In genomic region chr13:37747071-37747612, GRCh38 we compare ENCODE assay signal across 10 cellular contexts.
DNase-seq lines count a peak whose midpoint lies in the region; ATAC-seq and TF ChIP-seq lines count a peak whose summit lies in the region.
"Had no signal": no experiment of that assay in that cellular context is flagged by ENCODE, and none has a peak within 500 bp of the region (broad histone marks: within the 10 kb centered on the region; RNA-seq: fewer than 3 reads in every experiment).

No MANE protein-coding gene starts in this region.

- H3K36me3 Mint-ChIP-seq in natural killer cell treated with Interleukin-12 subunit alpha and Interleukin-12 subunit beta and Interleukin-15 and Interleukin-18, amount 100 ng/mL, for 72 hours: no peaks in the 10 kb centered on the region

- H3K27me3 Mint-ChIP-seq in natural killer cell treated with Interleukin-12 subunit alpha and Interleukin-12 subunit beta and Interleukin-15 and Interleukin-18, amount 100 ng/mL, for 72 hours: no peaks in the 10 kb centered on the region

- TF ChIP-seq CTCF in brain microvascular endothelial cell (IDR thresholded peaks at IDR 0.05; ENCODE audit: low read depth, low read length, missing control alignments): no peak

- H3K27me3 ChIP-seq in brain microvascular endothelial cell (replicated peaks): no peaks in the 10 kb centered on the region

- H3K4me3 ChIP-seq in brain microvascular endothelial cell (ENCODE audit: low read depth, low read length): no peak overlapping the region
- H3K4me3 ChIP-seq: dorsolateral prefrontal cortex had no signal

- H3K27ac ChIP-seq in brain microvascular endothelial cell: peak overlapping the region; percentile 81
- H3K27ac ChIP-seq: dorsolateral prefrontal cortex had no signal

- no peaks in the 10 kb centered on the region for H3K4me1 Mint-ChIP-seq in natural killer cell treated with Interleukin-12 subunit alpha and Interleukin-12 subunit beta and Interleukin-15 and Interleukin-18, amount 100 ng/mL, for 72 hours (ENCODE audit: low read depth in 2 of 2)

- in situ Hi-C loops in brain microvascular endothelial cell (cut with HindIII; ENCODE audit: low pct_ligation_motif_present, low sequenced_read_pairs): no loop called here

- peaks cover 13% of the 10 kb centered on the region for H3K36me3 ChIP-seq in brain microvascular endothelial cell (replicated peaks)

- peaks cover 10% of the 10 kb centered on the region for H3K9me3 Mint-ChIP-seq in natural killer cell treated with Interleukin-12 subunit alpha and Interleukin-12 subunit beta and Interleukin-15 and Interleukin-18, amount 100 ng/mL, for 72 hours

- no peak for ATAC-seq in natural killer cell treated with Interleukin-12 subunit alpha and Interleukin-12 subunit beta and Interleukin-15 and Interleukin-18, amount 100 ng/mL, for 72 hours
- ATAC-seq: activated T-cell treated with anti-CD3 and anti-CD28 coated beads, Interleukin-2, amount 50 U/mL, for 4 hours had no signal

- peak; percentile 90 for DNase-seq in EL
- peak; percentile 57 to 88 (median 84) for DNase-seq in NCI-H1417 (lab: John Stamatoyannopoulos, UW)
- peak; percentile 65 for DNase-seq in brain microvascular endothelial cell
- peak; percentile 74 for DNase-seq in non-pigmented ciliary epithelial cell (ENCODE audit: low read depth)
- no peak for DNase-seq in midbrain (lab: John Stamatoyannopoulos, UW)
- DNase-seq in SKM-1 treated with dmso at 0.1 percent for 144 hours (lab: John Stamatoyannopoulos, UW; ENCODE audit: unreplicated experiment): no peak
- DNase-seq in activated gamma-delta T cell treated with Interleukin-2 at 50 U/mL for 16 hours: no peak
- no peak for DNase-seq in natural killer cell treated with Interleukin-12 subunit alpha and Interleukin-12 subunit beta and Interleukin-15 and Interleukin-18, amount 100 ng/mL, for 72 hours (ENCODE audit: low spot score)
- DNase-seq: activated T-cell treated with anti-CD3 and anti-CD28 coated beads, Interleukin-2, amount 50 U/mL, for 4 hours; dorsolateral prefrontal cortex had no signal

- H3K27ac Mint-ChIP-seq in natural killer cell treated with Interleukin-12 subunit alpha and Interleukin-12 subunit beta and Interleukin-15 and Interleukin-18, amount 100 ng/mL, for 72 hours: no peak overlapping the region

- no peak overlapping the region for H3K4me3 Mint-ChIP-seq in natural killer cell treated with Interleukin-12 subunit alpha and Interleukin-12 subunit beta and Interleukin-15 and Interleukin-18, amount 100 ng/mL, for 72 hours
- H3K4me3 Mint-ChIP-seq: activated T-cell treated with anti-CD3 and anti-CD28 coated beads, Interleukin-2, amount 50 U/mL, for 4 hours had no signal

Comparison
In these comparisons a context has a peak if more than half of its experiments do, and no peak if none do; other contexts are left out.
1. DNase-seq: peak in EL (single experiment), NCI-H1417 (3 of 3), brain microvascular endothelial cell (single experiment) and non-pigmented ciliary epithelial cell (single experiment); none in midbrain (single experiment), SKM-1 treated with dmso at 0.1 percent for 144 hours (single experiment), activated gamma-delta T cell treated with Interleukin-2 at 50 U/mL for 16 hours (single experiment) and natural killer cell treated with Interleukin-12 subunit alpha and Interleukin-12 subunit beta and Interleukin-15 and Interleukin-18, amount 100 ng/mL, for 72 hours (single experiment).